Comparison of ENCODE assay signal across 8 cellular contexts in genomic region chr12:122470576-122470975, GRCh38. TPM values are rescaled to one million over a fixed set of nuclear protein-coding genes. Genes with fewer than 3 reads are reported as not detected.
DNase-seq lines count a peak whose midpoint lies in the region; ATAC-seq and TF ChIP-seq lines count a peak whose summit lies in the region.
"Not testable (repeated sequence)": the region's sequence is repeated elsewhere in the genome, so short reads cannot be mapped to it uniquely, and the experiment has no call there.

No MANE protein-coding gene starts in this region.

- H3K4me3 Mint-ChIP-seq in MCF 10A (ENCODE audit: unreplicated experiment): not testable (repeated sequence)

- H2AFZ ChIP-seq in trophoblast cell (ENCODE audit: insufficient read depth, low read length, poor library complexity): not testable (repeated sequence)

- not testable (repeated sequence) for H2AK5ac ChIP-seq in trophoblast cell (ENCODE audit: low read length)

- peaks cover 18% of the 10 kb centered on the region for H3K4me1 Mint-ChIP-seq in MCF 10A (ENCODE audit: insufficient read depth, unreplicated experiment)

- H3K79me1 ChIP-seq in trophoblast cell (ENCODE audit: low read length): peaks cover 14% of the 10 kb centered on the region

- not testable (repeated sequence) for H3K4me3 ChIP-seq in Peyer's patch; lower leg skin (ENCODE audit: low read depth, poor library complexity, severe bottlenecking); trophoblast cell (ENCODE audit: low read depth, low read length); tibial artery; vagina

- intact Hi-C loops in MCF 10A (cut with micrococcal nuclease) (loop anchor here (5.0 kb wide), 1 partner anchor 133 kb away; no protein-coding TSS in a partner anchor), left ventricle myocardium superior (cut with micrococcal nuclease) (loop anchor here (2.0 kb wide), 1 partner anchor 72 kb away; no protein-coding TSS in a partner anchor), lower leg skin (cut with DNase I; ENCODE audit: low total_unique reads) (loop anchor here (10.0 kb wide), 1 partner anchor 76 kb away; no protein-coding TSS in a partner anchor)
- intact Hi-C loops in tibial artery (cut with DNase I; ENCODE audit: low total_unique reads); vagina (cut with DNase I): not testable (repeated sequence)

- peak overlapping the region; percentile 53 for H4K91ac ChIP-seq in trophoblast cell (ENCODE audit: low read depth, low read length)

- not testable (repeated sequence) for H3K27ac ChIP-seq in Peyer's patch
- H3K27ac ChIP-seq in trophoblast cell (ENCODE audit: low read depth, low read length): peak overlapping the region; percentile 80
- H3K27ac ChIP-seq in tibial artery: peak overlapping the region; percentile 58 to 60
- peak overlapping the region; percentile 84 for H3K27ac ChIP-seq in vagina

- not testable (repeated sequence) for H3K14ac ChIP-seq in trophoblast cell (ENCODE audit: low read length)

- ATAC-seq in left ventricle myocardium superior: not testable (repeated sequence)

- peak overlapping the region; percentile 5 for H3K18ac ChIP-seq in trophoblast cell (ENCODE audit: low read length)

- peak overlapping the region; percentile 74 for H3K27ac Mint-ChIP-seq in MCF 10A (ENCODE audit: low read depth, unreplicated experiment)

- peaks cover 40% of the 10 kb centered on the region for H3K36me3 Mint-ChIP-seq in MCF 10A (ENCODE audit: insufficient read depth, unreplicated experiment)

- not testable (repeated sequence) for H3K79me2 ChIP-seq in trophoblast cell (ENCODE audit: control insufficient read depth, insufficient read depth, low read length, poor library complexity)

- H2BK12ac ChIP-seq in trophoblast cell (ENCODE audit: low read length): peak overlapping the region; percentile 61

- not testable (repeated sequence) for H3K23ac ChIP-seq in trophoblast cell (ENCODE audit: low read length)

- peak in 2 of 3 donors; percentile 10 to 37 for DNase-seq in Peyer's patch
- peak; percentile 50 for DNase-seq in activated CD8-positive, alpha-beta memory T cell treated with anti-CD3 and anti-CD28 coated beads for 24 hours
- DNase-seq in MCF 10A (ENCODE audit: unreplicated experiment); trophoblast cell; tibial artery; vagina (ENCODE audit: extremely low spot score in 2 of 2): not testable (repeated sequence)
- DNase-seq in left ventricle myocardium superior: peak; percentile 36
- peak; percentile 14 to 83 for DNase-seq in lower leg skin (ENCODE audit: low spot score in 2 of 2)

- H3K9ac ChIP-seq in trophoblast cell (ENCODE audit: low read length): not testable (repeated sequence)

- H2BK120ac ChIP-seq in trophoblast cell (ENCODE audit: insufficient read depth, low read length, poor library complexity): peak overlapping the region; percentile 25

- H3K36me3 ChIP-seq in Peyer's patch (peaks cover 0 to 35% (median 0%) of the 10 kb centered on the region in 3 donors), trophoblast cell (ENCODE audit: control insufficient read depth in 1 of 2, insufficient read depth in 2 of 2, low read length in 2 of 2) (peaks cover 19 to 23% of the 10 kb centered on the region in 2 experiments), tibial artery (peaks cover 14 to 34% (median 33%) of the 10 kb centered on the region in 3 donors), vagina (peaks cover 0 to 28% of the 10 kb centered on the region in 2 donors)

- TF ChIP-seq POLR2A in Peyer's patch (IDR thresholded peaks at IDR 0.05); lower leg skin (IDR thresholded peaks at IDR 0.05); vagina (IDR thresholded peaks at IDR 0.05): not testable (repeated sequence)

- H3K4ac ChIP-seq in trophoblast cell (ENCODE audit: low read depth, low read length): not testable (repeated sequence)

- H3K27me3 ChIP-seq in Peyer's patch; trophoblast cell (ENCODE audit: insufficient read depth, low read length); tibial artery; vagina: not testable (repeated sequence)

- H4K8ac ChIP-seq in trophoblast cell (ENCODE audit: low read depth, low read length): peak overlapping the region; percentile 49

- WGBS in lower leg skin, 2 donors: 94 to 97% methylated on average over 7 of the region's 7 CpGs
- WGBS in trophoblast cell (ENCODE audit: extremely low coverage, insufficient coverage, insufficient read length): no CpG with 5 or more reads among the region's 7 CpGs

- TF ChIP-seq CTCF in Peyer's patch (IDR thresholded peaks at IDR 0.05); MCF 10A (IDR thresholded peaks at IDR 0.05; ENCODE audit: unreplicated experiment); lower leg skin (IDR thresholded peaks at IDR 0.05); tibial artery (IDR thresholded peaks at IDR 0.05); vagina (IDR thresholded peaks at IDR 0.05): not testable (repeated sequence)

- POLR2A ChIA-PET in MCF 10A (lab: Yijun Ruan, JAX): interaction anchor here (0.6 to 8.0 kb wide), 8 partner anchors 21 to 505 kb away, joined by 3 to 292 read pairs (median 4); partner anchors contain the start of gene CLIP1

- not testable (repeated sequence) for H4K12ac ChIP-seq in trophoblast cell (ENCODE audit: low read depth, low read length)

- H3K27me3 Mint-ChIP-seq in MCF 10A (ENCODE audit: insufficient read depth, unreplicated experiment): not testable (repeated sequence)

- H3K4me1 ChIP-seq in Peyer's patch; trophoblast cell (ENCODE audit: control insufficient read depth in 1 of 2, insufficient read depth in 2 of 2, low read length in 2 of 2); vagina: not testable (repeated sequence)
- H3K4me1 ChIP-seq in tibial artery: peaks cover 0 to 15% (median 9%) of the 10 kb centered on the region in 4 donors

- H3K9me3 Mint-ChIP-seq in MCF 10A (ENCODE audit: unreplicated experiment): not testable (repeated sequence)

- CTCF ChIA-PET in MCF 10A (lab: Yijun Ruan, JAX): interaction anchor here (0.6 to 6.1 kb wide), 12 partner anchors 12 to 134 kb away, joined by 3 to 127 read pairs (median 5); partner anchors contain the start of gene CLIP1

- BruUV-seq in MCF 10A (replicated peaks; lab: Mats Ljungman, UMichigan): not testable (repeated sequence)

- H3K9me3 ChIP-seq in Peyer's patch; trophoblast cell (ENCODE audit: insufficient read depth, low read depth, low read length); tibial artery; vagina: not testable (repeated sequence)

- peak overlapping the region; percentile 50 for H2BK5ac ChIP-seq in trophoblast cell (ENCODE audit: low read depth, low read length, poor library complexity)

- H3K4me2 ChIP-seq in trophoblast cell (ENCODE audit: low read length): not testable (repeated sequence)

RNA-seq across cellular contexts. Expression of gene ZCCHC8, which starts 30.2 kb away (rescaled TPM):
- total RNA-seq in Peyer's patch (10 to 100 TPM; 20.5 to 59.4 (median 28.4) TPM), MCF 10A (2022) (33.4 and 41.8 TPM in 2 replicates), left ventricle myocardium superior (9.0 TPM), lower leg skin (10 to 100 TPM; 22.7 to 27.1 (median 25.3) TPM), vagina (28.2 TPM)
- 63.0 and 64.9 TPM in 2 replicates for polyA plus RNA-seq in trophoblast cell (2013)

RNA-seq across cellular contexts. Expression of gene CLIP1, which starts 48.1 kb away (rescaled TPM):
- total RNA-seq in Peyer's patch (100 to 1,000 TPM in 1 of 4 donors, 10 to 100 TPM in 3; 55.7 to 167 (median 86.0) TPM), MCF 10A (2022) (92.6 and 115 TPM in 2 replicates), left ventricle myocardium superior (93.3 TPM), lower leg skin (100 to 1,000 TPM; 118 to 164 (median 133) TPM), vagina (135 TPM)
- 101 and 104 TPM in 2 replicates for polyA plus RNA-seq in trophoblast cell (2013)

RNA-seq across cellular contexts. Expression of gene RSRC2, which starts 56.2 kb away (rescaled TPM):
- total RNA-seq in Peyer's patch: 100 to 1,000 TPM in 3 of 4 donors, 10 to 100 TPM in 1; 78.5 to 455 (median 112) TPM
- 74.9 and 93.4 TPM in 2 replicates for total RNA-seq in MCF 10A (2022)
- total RNA-seq in left ventricle myocardium superior: 36.7 TPM
- 10 to 100 TPM; 44.2 to 97.9 (median 50.7) TPM for total RNA-seq in lower leg skin
- polyA plus RNA-seq in trophoblast cell (2013): 90.0 and 93.1 TPM in 2 replicates
- total RNA-seq in vagina: 93.3 TPM

RNA-seq across cellular contexts. Expression of gene KNTC1, which starts 56.5 kb away (rescaled TPM):
- total RNA-seq in Peyer's patch (10 to 100 TPM; 21.3 to 80.0 (median 28.2) TPM), MCF 10A (2022) (18.0 and 26.1 TPM in 2 replicates), left ventricle myocardium superior (3.5 TPM), lower leg skin (10 to 100 TPM in 2 of 4 donors, 1 to 10 TPM in 2; 3.8 to 13.1 (median 10.4) TPM), vagina (18.7 TPM)
- polyA plus RNA-seq in trophoblast cell (2013): 48.3 and 49.9 TPM in 2 replicates
